ENCODE assay signal across 27 cellular contexts in the genomic region with DNA sequence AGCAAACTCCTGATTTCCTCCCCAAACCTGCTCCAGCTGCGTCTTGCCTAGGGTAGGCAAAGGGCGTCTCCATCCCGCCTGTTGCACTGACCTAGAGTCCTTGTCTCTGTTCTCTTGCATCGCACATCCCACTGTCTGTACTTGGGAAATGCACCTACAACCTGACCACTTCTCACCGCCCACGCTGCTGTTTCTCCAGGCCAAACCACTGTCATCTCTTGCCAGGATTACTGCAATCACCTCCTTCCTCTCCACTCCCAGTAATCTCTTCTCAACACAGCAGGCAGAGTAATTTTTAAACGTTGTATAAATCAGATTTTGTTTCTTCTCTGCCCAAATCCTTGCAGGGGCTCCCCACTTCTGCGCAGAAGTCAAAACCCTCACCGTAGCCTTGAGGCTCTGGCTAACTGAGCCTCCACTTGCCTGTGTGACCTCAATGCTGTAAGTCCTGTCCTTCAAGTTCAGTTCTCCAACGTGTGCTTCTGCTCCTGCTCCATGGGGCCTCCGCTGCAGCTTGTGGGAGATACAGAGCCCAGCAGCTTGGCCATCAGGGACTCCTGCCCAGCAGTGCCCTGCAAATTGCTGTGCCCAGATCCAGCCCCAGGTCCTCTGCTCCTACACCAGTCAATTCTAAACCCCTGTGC. TPM values are rescaled to one million over a fixed set of nuclear protein-coding genes. Genes with fewer than 3 reads are reported as not detected.
DNase-seq lines count a peak whose midpoint lies in the region; ATAC-seq, FAIRE-seq and TF ChIP-seq lines count a peak whose summit lies in the region.
"Had no signal": no experiment of that assay in that cellular context is flagged by ENCODE, and none has a peak within 500 bp of the region (broad histone marks: within the 10 kb centered on the region; RNA-seq: fewer than 3 reads in every experiment).

No MANE protein-coding gene starts in this region.

- FAIRE-seq in H1 (lab: Jason Lieb, UNC), result no peak
- FAIRE-seq: kidney had no signal

- WGBS in H1 (ENCODE audit: extremely low coverage in 1 of 2, insufficient coverage in 1 of 2, insufficient read length in 1 of 2, insufficient replicate concordance in 2 of 2, low coverage in 1 of 2, low lambda C conversion rate in 2 of 2, missing lambda C conversion rate in 1 of 2), 2 experiments, result 88% methylated on average over 11 of the region's 11 CpGs; no CpG with 5 or more reads in 1 of the 2 experiments

- no peak for TF ChIP-seq POLR2A in H1 (IDR thresholded peaks at IDR 0.05; ENCODE audit: control extremely low read depth in 1 of 2, low read depth in 2 of 2, low read length in 2 of 2)

- no peak overlapping the region for H2AK5ac ChIP-seq in H1 (ENCODE audit: low read depth, low read length)

- no peak for DNase-seq in CD8-positive, alpha-beta memory T cell
- peak; percentile 32 for DNase-seq in RPMI7951 (ENCODE audit: low read depth)
- DNase-seq in H1 (ENCODE audit: low read depth in 1 of 2, low spot score in 2 of 2), result no peak
- DNase-seq in omental fat pad (ENCODE audit: low spot score), result no peak
- no peak for DNase-seq in dorsolateral prefrontal cortex
- no peak for DNase-seq in GM19240 (ENCODE audit: insufficient read length, low spot score)
- DNase-seq: activated CD4-positive, alpha-beta T cell treated with anti-CD3 and anti-CD28 coated beads for 4 hours; activated gamma-delta T cell treated with Interleukin-2 at 50 U/mL for 16 hours; amniotic stem cell; COR-L47; effector CD8-positive, alpha-beta T cell; EL; KBM-7; kidney; NCI-H1092 treated with DMSO at 0.1 percent for 48 hours; NCI-H2171; OCI-M1; stimulated activated naive CD4-positive, alpha-beta T cell treated with Interleukin-2 at 50 U/mL for 16 hours; T1000 had no signal

- H3K9ac ChIP-seq in H1 (replicated peaks in 1 of 4; ENCODE audit: extremely low read depth in 1 of 4, low read depth in 3 of 4, low read length in 3 of 4), result no peak overlapping the region

- no peak for TF ChIP-seq EP300 in H1 (IDR thresholded peaks at IDR 0.05; ENCODE audit: borderline replicate concordance in 1 of 2, low read depth in 2 of 2, low read length in 2 of 2)

- TF ChIP-seq CTCF in H1 (IDR thresholded peaks at IDR 0.05; ENCODE audit: control extremely low read depth in 1 of 3, insufficient read depth in 1 of 3, low read depth in 1 of 3, low read length in 3 of 3), result no peak
- TF ChIP-seq CTCF in omental fat pad (IDR thresholded peaks at IDR 0.05), result no peak
- TF ChIP-seq CTCF in dorsolateral prefrontal cortex (IDR thresholded peaks at IDR 0.05 in 54 of 56, conservative IDR thresholded peaks at IDR 0.05 in 2 of 56; ENCODE audit: low read depth in 1 of 56, partially characterized antibody in 56 of 56), result no peak

- peak overlapping the region in 1 of 7 donors; percentile 29 for H3K4me3 Mint-ChIP-seq in CD8-positive, alpha-beta memory T cell
- H3K4me3 Mint-ChIP-seq: central memory CD8-positive, alpha-beta T cell; memory B cell had no signal

- no peak overlapping the region for H3K56ac ChIP-seq in H1 (replicated peaks; ENCODE audit: insufficient read length, low read depth, low read length)

- H3K4me1 ChIP-seq in CD8-positive, alpha-beta memory T cell (ENCODE audit: insufficient read depth, low read length), result peaks cover 26% of the 10 kb centered on the region
- H3K4me1 ChIP-seq in H1 (replicated peaks in 1 of 4; ENCODE audit: control insufficient read depth in 3 of 4, insufficient read depth in 4 of 4, low read length in 3 of 4), result peaks cover 0 to 13% (median 6%) of the 10 kb centered on the region in 4 experiments; a peak in 3 of 7 replicates
- H3K4me1 ChIP-seq: HAP-1, SJSA1 had no signal

- no peak overlapping the region for H2AFZ ChIP-seq in H1 (ENCODE audit: low read length)

- no peak overlapping the region for H3K4ac ChIP-seq in H1 (replicated peaks; ENCODE audit: insufficient read length, low read depth, low read length)

- H2BK5ac ChIP-seq in H1 (ENCODE audit: low read depth, low read length), result no peak overlapping the region

- H3K36me3 ChIP-seq in CD8-positive, alpha-beta memory T cell (ENCODE audit: insufficient read depth, low read length), result no peaks in the 10 kb centered on the region
- no peaks in the 10 kb centered on the region for H3K36me3 ChIP-seq in H1 (ENCODE audit: control insufficient read depth in 2 of 4, insufficient read depth in 4 of 4, low read length in 3 of 4)
- H3K36me3 ChIP-seq: HAP-1, right atrium auricular region, SJSA1 had no signal

- H2BK120ac ChIP-seq in H1 (replicated peaks; ENCODE audit: low read depth, low read length), result no peak overlapping the region

- POLR2A ChIA-PET in CD8-positive, alpha-beta memory T cell (lab: Charles Lee), result no interaction called here
- POLR2A ChIA-PET in H1 (lab: Charles Lee; ENCODE audit: partially characterized antibody), result no interaction called here

- H3K27ac ChIP-seq in CD8-positive, alpha-beta memory T cell (ENCODE audit: low read depth, low read length), result peak overlapping the region; percentile 24
- no peak overlapping the region for H3K27ac ChIP-seq in H1 (ENCODE audit: low read depth, low read length)
- H3K27ac ChIP-seq in dorsolateral prefrontal cortex, result peak overlapping the region in 26 of 59 donors; percentile 9 to 97 (median 46)
- H3K27ac ChIP-seq: HL-60, right atrium auricular region, SJSA1 had no signal

- no peaks in the 10 kb centered on the region for H4K20me1 ChIP-seq in H1 (replicated peaks in 1 of 2; ENCODE audit: control insufficient read depth in 1 of 2, insufficient read depth in 2 of 2, low read length in 2 of 2)

- no peak overlapping the region for H4K8ac ChIP-seq in H1 (ENCODE audit: extremely low read depth, insufficient read depth, low read length)

- TF ChIP-seq RAD21 in H1 (IDR thresholded peaks at IDR 0.05 in 1 of 2, conservative IDR thresholded peaks at IDR 0.05 in 1 of 2; ENCODE audit: low read depth in 2 of 2, low read length in 2 of 2), result no peak

- no peak overlapping the region for H3K23ac ChIP-seq in H1 (ENCODE audit: insufficient read length)

- no peaks in the 10 kb centered on the region for H3K27me3 ChIP-seq in CD8-positive, alpha-beta memory T cell (ENCODE audit: insufficient read depth, low read length, poor library complexity, severe bottlenecking)
- H3K27me3 ChIP-seq in H1 (replicated peaks in 1 of 4; ENCODE audit: control insufficient read depth in 3 of 4, extremely low read depth in 1 of 4, insufficient read depth in 3 of 4, low read length in 3 of 4) (no peaks in the 10 kb centered on the region; a peak in 1 of 7 replicates), dorsolateral prefrontal cortex (no peaks in the 10 kb centered on the region)
- H3K27me3 ChIP-seq: right atrium auricular region, SJSA1 had no signal

- H2BK12ac ChIP-seq in H1 (ENCODE audit: low read depth, low read length), result no peak overlapping the region

- intact Hi-C loops in dorsolateral prefrontal cortex (cut with DNase I), result no loop called here

- H3K36me3 Mint-ChIP-seq in CD8-positive, alpha-beta memory T cell, result no peaks in the 10 kb centered on the region
- H3K36me3 Mint-ChIP-seq: memory B cell had no signal

- no peak overlapping the region for H3K4me3 ChIP-seq in CD8-positive, alpha-beta memory T cell (ENCODE audit: low read length)
- H3K4me3 ChIP-seq in H1 (ENCODE audit: extremely low read depth in 1 of 4, insufficient read depth in 2 of 4, low read depth in 3 of 4, low read length in 4 of 4) (no peak overlapping the region), dorsolateral prefrontal cortex (no peak overlapping the region)
- H3K4me3 ChIP-seq: HAP-1, right atrium auricular region, SJSA1 had no signal

- no peaks in the 10 kb centered on the region for H3K9me3 ChIP-seq in CD8-positive, alpha-beta memory T cell (ENCODE audit: low read length)
- H3K9me3 ChIP-seq in H1 (ENCODE audit: insufficient read depth in 2 of 2, low read depth in 1 of 2, low read length in 1 of 2), result no peaks in the 10 kb centered on the region
- H3K9me3 ChIP-seq: HAP-1, right atrium auricular region, SJSA1 had no signal

- H3K27me3 Mint-ChIP-seq in CD8-positive, alpha-beta memory T cell, result no peaks in the 10 kb centered on the region
- H3K27me3 Mint-ChIP-seq: central memory CD8-positive, alpha-beta T cell; memory B cell had no signal

- no peaks in the 10 kb centered on the region for H3K9me3 Mint-ChIP-seq in CD8-positive, alpha-beta memory T cell
- H3K9me3 Mint-ChIP-seq: central memory CD8-positive, alpha-beta T cell; memory B cell had no signal

- H4K91ac ChIP-seq in H1 (replicated peaks; ENCODE audit: insufficient read length, low read length), result no peak overlapping the region

- no peaks in the 10 kb centered on the region for H3K79me1 ChIP-seq in H1 (ENCODE audit: low read depth, low read length)

- H2BK20ac ChIP-seq in H1 (ENCODE audit: low read length), result 0 out of 2 replicates have a peak overlapping the region, but pooled peaks have one; percentile 77

- H3K4me2 ChIP-seq in H1 (ENCODE audit: insufficient read depth in 1 of 2, low read depth in 2 of 2, low read length in 2 of 2), result no peak overlapping the region

- 0 out of 2 replicates have a peak overlapping the region, but pooled peaks have one; percentile 24 for H3K18ac ChIP-seq in H1 (ENCODE audit: extremely low read depth, low read length)

- peaks cover 4% of the 10 kb centered on the region; the same call in 1 of the 2 replicates for H3K23me2 ChIP-seq in H1 (ENCODE audit: low read depth, low read length)

- peak; percentile 73 for ATAC-seq in omental fat pad (ENCODE audit: low FRiP score)
- no peak for ATAC-seq in GM21723 (IDR thresholded peaks at IDR 0.05; ENCODE audit: unreplicated experiment)
- ATAC-seq in GM21786 (IDR thresholded peaks at IDR 0.05; ENCODE audit: unreplicated experiment), result no peak

- H2BK15ac ChIP-seq in H1 (ENCODE audit: low read length), result no peak overlapping the region

- peak overlapping the region in 3 of 8 donors; percentile 19 to 82 (median 60) for H3K27ac Mint-ChIP-seq in CD8-positive, alpha-beta memory T cell
- H3K27ac Mint-ChIP-seq: memory B cell had no signal

- CTCF ChIA-PET in CD8-positive, alpha-beta memory T cell (lab: Charles Lee), result no interaction called here
- CTCF ChIA-PET in H1 (lab: Charles Lee; ENCODE audit: partially characterized antibody), result interaction anchor here (2.1 kb wide), 1 partner anchor 21 kb away, joined by 11 read pairs; no protein-coding TSS in a partner anchor

- no peak overlapping the region for H4K5ac ChIP-seq in H1 (ENCODE audit: insufficient read length, low read depth, low read length)

- peaks cover 36 to 62% (median 37%) of the 10 kb centered on the region in 3 donors for H3K4me1 Mint-ChIP-seq in CD8-positive, alpha-beta memory T cell

- no peak overlapping the region for H3K14ac ChIP-seq in H1 (ENCODE audit: insufficient read length)

- H3K79me2 ChIP-seq in H1 (ENCODE audit: control insufficient read depth in 1 of 2, insufficient read depth in 2 of 2, low read length in 2 of 2), result no peaks in the 10 kb centered on the region

RNA-seq across cellular contexts. Expression of gene SEMA4C, which starts 27.7 kb away (rescaled TPM):
- 10 to 100 TPM; 16.6 to 18.7 TPM for total RNA-seq in CD8-positive, alpha-beta memory T cell
- 7.1 TPM for polyA plus RNA-seq in CD8-positive, alpha-beta memory T cell
- total RNA-seq in RPMI7951 (2014; rRNA removed; shearing (Covaris generic)), result 30.3 and 41.0 TPM in 2 replicates
- 67.3 and 74.3 TPM in 2 replicates for total RNA-seq in H1 (2021; fragmentation: NEBNext Ultra II Directional; extraction: Animal tissue kit (Norgen Biotek cat#: 25700))
- polyA plus RNA-seq in H1 (2011; rRNA removed), result 47.5 and 71.4 TPM in 2 replicates
- 58.9 TPM for polyA plus RNA-seq in H1 (2011; cell fraction: cytosol; rRNA removed)
- 141 TPM for polyA plus RNA-seq in H1 (2011; cell fraction: nucleus; rRNA removed)
- 45.7 to 74.3 TPM (median 68.2 TPM) in 4 replicates for polyA plus RNA-seq in H1 (2012, experiment 1 of 2)
- 49.5 TPM for polyA plus RNA-seq in H1 (2012, experiment 2 of 2)
- 61.0 TPM for polyA plus RNA-seq in H1 (2013, experiment 1 of 2)
- polyA plus RNA-seq in H1 (2013, experiment 2 of 2), result 59.0 TPM
- polyA minus RNA-seq in H1 (2011; rRNA and poly(A)+ RNA removed), result 86.3 and 87.9 TPM in 2 replicates
- 47.3 TPM for polyA minus RNA-seq in H1 (2011; cell fraction: cytosol; rRNA and poly(A)+ RNA removed)
- polyA minus RNA-seq in H1 (2011; cell fraction: nucleus; rRNA and poly(A)+ RNA removed), result 43.7 TPM
- total RNA-seq in omental fat pad (10 to 100 TPM; 19.7 to 40.4 (median 26.9) TPM), dorsolateral prefrontal cortex (100 to 1,000 TPM in 4 of 120 experiments, 10 to 100 TPM in 116; 38.3 to 139 (median 61.8) TPM)

RNA-seq across cellular contexts. Expression of gene ANKRD39, which starts 39.8 kb away (rescaled TPM):
- 10 to 100 TPM; 30.9 to 32.2 TPM for total RNA-seq in CD8-positive, alpha-beta memory T cell
- 29.6 TPM for polyA plus RNA-seq in CD8-positive, alpha-beta memory T cell
- 20.7 and 25.8 TPM in 2 replicates for total RNA-seq in RPMI7951 (2014; rRNA removed; shearing (Covaris generic))
- total RNA-seq in H1 (2021; fragmentation: NEBNext Ultra II Directional; extraction: Animal tissue kit (Norgen Biotek cat#: 25700)), result 18.5 and 19.7 TPM in 2 replicates
- 21.3 and 22.9 TPM in 2 replicates for polyA plus RNA-seq in H1 (2011; rRNA removed)
- 18.1 TPM for polyA plus RNA-seq in H1 (2011; cell fraction: cytosol; rRNA removed)
- 36.1 TPM for polyA plus RNA-seq in H1 (2011; cell fraction: nucleus; rRNA removed)
- polyA plus RNA-seq in H1 (2012, experiment 1 of 2), result 15.8 to 18.8 TPM (median 16.9 TPM) in 4 replicates
- polyA plus RNA-seq in H1 (2012, experiment 2 of 2), result 21.7 TPM
- 18.2 TPM for polyA plus RNA-seq in H1 (2013, experiment 1 of 2)
- polyA plus RNA-seq in H1 (2013, experiment 2 of 2), result 18.1 TPM
- 6.8 and 7.2 TPM in 2 replicates for polyA minus RNA-seq in H1 (2011; rRNA and poly(A)+ RNA removed)
- polyA minus RNA-seq in H1 (2011; cell fraction: cytosol; rRNA and poly(A)+ RNA removed), result 5.2 TPM
- 10.3 TPM for polyA minus RNA-seq in H1 (2011; cell fraction: nucleus; rRNA and poly(A)+ RNA removed)
- total RNA-seq in omental fat pad, result 10 to 100 TPM in 2 of 4 donors, 1 to 10 TPM in 2; 6.6 to 15.3 (median 10.3) TPM
- 10 to 100 TPM; 19.4 to 36.6 (median 29.4) TPM for total RNA-seq in dorsolateral prefrontal cortex

RNA-seq across cellular contexts. Expression of gene ANKRD23, which starts 53.8 kb away (rescaled TPM):
- total RNA-seq in CD8-positive, alpha-beta memory T cell, result 1 to 10 TPM; 3.8 to 3.9 TPM
- polyA plus RNA-seq in CD8-positive, alpha-beta memory T cell, result 0.47 TPM
- total RNA-seq in RPMI7951 (2014; rRNA removed; shearing (Covaris generic)), result 0.84 and 1.8 TPM in 2 replicates
- 2.9 and 3.5 TPM in 2 replicates for total RNA-seq in H1 (2021; fragmentation: NEBNext Ultra II Directional; extraction: Animal tissue kit (Norgen Biotek cat#: 25700))
- 3.4 and 4.8 TPM in 2 replicates for polyA plus RNA-seq in H1 (2011; rRNA removed)
- 3.9 TPM for polyA plus RNA-seq in H1 (2011; cell fraction: cytosol; rRNA removed)
- polyA plus RNA-seq in H1 (2011; cell fraction: nucleus; rRNA removed), result 29.4 TPM
- polyA plus RNA-seq in H1 (2012, experiment 1 of 2), result 2.3 to 5.8 TPM (median 3.8 TPM) in 4 replicates
- 2.0 TPM for polyA plus RNA-seq in H1 (2012, experiment 2 of 2)
- polyA plus RNA-seq in H1 (2013, experiment 1 of 2), result 2.5 TPM
- polyA plus RNA-seq in H1 (2013, experiment 2 of 2), result 2.4 TPM
- polyA minus RNA-seq in H1 (2011; rRNA and poly(A)+ RNA removed), result 2.6 and 3.1 TPM in 2 replicates
- 2.9 TPM for polyA minus RNA-seq in H1 (2011; cell fraction: cytosol; rRNA and poly(A)+ RNA removed)
- 3.9 TPM for polyA minus RNA-seq in H1 (2011; cell fraction: nucleus; rRNA and poly(A)+ RNA removed)
- total RNA-seq in omental fat pad, result 1 to 10 TPM; 1.4 to 4.4 (median 1.8) TPM
- total RNA-seq in dorsolateral prefrontal cortex, result 10 to 100 TPM in 63 of 120 experiments, 1 to 10 TPM in 57; 3.5 to 20.1 (median 10.2) TPM
